Comparison of ENCODE assay signal across 8 cellular contexts in genomic region chr12:119115296-119115905, GRCh38.
DNase-seq lines count a peak whose midpoint lies in the region; ATAC-seq and TF ChIP-seq lines count a peak whose summit lies in the region.

No MANE protein-coding gene starts in this region.

- no peaks in the 10 kb centered on the region for H3K79me2 ChIP-seq in neural cell (replicated peaks; ENCODE audit: insufficient read depth, low read length)

- H2AFZ ChIP-seq in neural cell (ENCODE audit: low read depth, low read length): no peak overlapping the region

- TF ChIP-seq CTCF in esophagus squamous epithelium (IDR thresholded peaks at IDR 0.05): peak; percentile 65 to 93 (median 88)
- peak; percentile 78 for TF ChIP-seq CTCF in neural cell (IDR thresholded peaks at IDR 0.05; ENCODE audit: poor library complexity, severe bottlenecking)

- H3K4me3 ChIP-seq in esophagus squamous epithelium: no peak overlapping the region
- H3K4me3 ChIP-seq in neural cell (ENCODE audit: low read length): no peak overlapping the region

- no peak overlapping the region for H3K9ac ChIP-seq in neural cell (ENCODE audit: low read length)

- no peaks in the 10 kb centered on the region for H3K36me3 ChIP-seq in esophagus squamous epithelium
- H3K36me3 ChIP-seq in neural cell (ENCODE audit: insufficient read depth, low read length): peaks cover 22% of the 10 kb centered on the region

- peaks cover 0 to 12% (median 6%) of the 10 kb centered on the region in 3 donors for H3K4me1 ChIP-seq in esophagus squamous epithelium

- H3K9me3 ChIP-seq in esophagus squamous epithelium (no peaks in the 10 kb centered on the region), neural cell (ENCODE audit: low read length) (no peaks in the 10 kb centered on the region)

- no peak for TF ChIP-seq POLR2A in esophagus squamous epithelium (IDR thresholded peaks at IDR 0.05)

- H3K27me3 ChIP-seq in esophagus squamous epithelium (peaks cover 0 to 4% (median 0%) of the 10 kb centered on the region in 4 donors), neural cell (ENCODE audit: insufficient read depth, low read depth, low read length) (no peaks in the 10 kb centered on the region)

- H3K9me2 ChIP-seq in neural cell (ENCODE audit: insufficient read depth, low read length): no peaks in the 10 kb centered on the region

- TF ChIP-seq RAD21 in neural cell (conservative IDR thresholded peaks at IDR 0.05): peak; percentile 77

- H3K27ac ChIP-seq in esophagus squamous epithelium (no peak overlapping the region), neural cell (ENCODE audit: low read length) (no peak overlapping the region)

- intact Hi-C loops in Right ventricle myocardium inferior (cut with DNase I) (loop anchor here (1.0 to 5.0 kb wide), 5 partner anchors 62 to 432 kb away; partner anchors contain the start of gene HSPB8), cardiac septum (cut with DNase I) (loop anchor here (2.0 to 5.0 kb wide), 3 partner anchors 42 to 297 kb away; no protein-coding TSS in a partner anchor), esophagus squamous epithelium (cut with DNase I) (loop anchor here (5.0 kb wide), 1 partner anchor 297 kb away; no protein-coding TSS in a partner anchor)

- H3F3A ChIP-seq in neural cell (ENCODE audit: insufficient read depth, low read length, poor library complexity, severe bottlenecking): no peaks in the 10 kb centered on the region

- in situ Hi-C loops in SK-MEL-5 (cut with HindIII; ENCODE audit: low pct_unique_long_range_greater_than_20kb, low sequenced_read_pairs): no loop called here

- DNase-seq in Right ventricle myocardium inferior (ENCODE audit: missing footprints) (no peak), cardiac septum (ENCODE audit: low spot score) (no peak), Kasumi-1 (lab: John Stamatoyannopoulos, UW) (peak; percentile 4 to 59), SK-MEL-5 (ENCODE audit: low read depth, low spot score) (peak; percentile 74), esophagus squamous epithelium (lab: John Stamatoyannopoulos, UW) (no peak), cerebellar nuclear complex (lab: John Stamatoyannopoulos, UW) (no peak)

- ATAC-seq in Right ventricle myocardium inferior: peak; percentile 56
- no peak for ATAC-seq in GM19328 (IDR thresholded peaks at IDR 0.05; ENCODE audit: unreplicated experiment)

- H3K4me2 ChIP-seq in neural cell (ENCODE audit: low read length): no peak overlapping the region

- H4K20me1 ChIP-seq in neural cell (ENCODE audit: insufficient read depth): no peaks in the 10 kb centered on the region

- 40 to 45% methylated on average over 2 of the region's 2 CpGs for WGBS in esophagus squamous epithelium, 2 donors

- TF ChIP-seq EP300 in neural cell (conservative IDR thresholded peaks at IDR 0.05; ENCODE audit: poor library complexity, severe bottlenecking): no peak

TF ChIP-seq in neural cell, 6 proteins besides CTCF, POLR2A, EP300 and RAD21:
- TF ChIP-seq POLR2AphosphoS5 (IDR thresholded peaks at IDR 0.05): no peak
- TF ChIP-seq SMC3 (conservative IDR thresholded peaks at IDR 0.05; ENCODE audit: poor library complexity): peak; percentile 81

Comparison
In these comparisons a context has a peak if more than half of its experiments do, and no peak if none do; other contexts are left out.
1. DNase-seq: peak in Kasumi-1 (2 of 2) and SK-MEL-5 (single experiment); none in Right ventricle myocardium inferior (single experiment), cardiac septum (single experiment), esophagus squamous epithelium (single experiment) and cerebellar nuclear complex (0 of 2).